Comparison of ENCODE assay signal across 11 cellular contexts in genomic region chr15:63019539-63020109, GRCh38. TPM values are rescaled to one million over a fixed set of nuclear protein-coding genes. Genes with fewer than 3 reads are reported as not detected.
DNase-seq lines count a peak whose midpoint lies in the region; ATAC-seq and TF ChIP-seq lines count a peak whose summit lies in the region.
"Had no signal": no experiment of that assay in that cellular context is flagged by ENCODE, and none has a peak within 500 bp of the region (broad histone marks: within the 10 kb centered on the region; RNA-seq: fewer than 3 reads in every experiment).

No MANE protein-coding gene starts in this region.

- H3K4me1 ChIP-seq in H9 (ENCODE audit: insufficient read depth, low read length) (no peaks in the 10 kb centered on the region; the same call in 1 of the 2 replicates), Panc1 (ENCODE audit: control insufficient read depth, insufficient read depth, low read length) (0 out of 2 replicates have a peak, but pooled peaks cover 2% of the 10 kb centered on the region), trophoblast cell (ENCODE audit: control insufficient read depth in 1 of 2, insufficient read depth in 2 of 2, low read length in 2 of 2) (peaks cover 30 to 48% of the 10 kb centered on the region in 2 experiments)

- POLR2A ChIA-PET in Panc1 (lab: Charles Lee) = no interaction called here

- H3K79me2 ChIP-seq in H9 (ENCODE audit: insufficient read depth, low read length) = no peaks in the 10 kb centered on the region
- H3K79me2 ChIP-seq in trophoblast cell (ENCODE audit: control insufficient read depth, insufficient read depth, low read length, poor library complexity) = peaks cover 12% of the 10 kb centered on the region

- H2BK120ac ChIP-seq in H9 (ENCODE audit: low read depth, low read length, poor library complexity, severe bottlenecking) = no peak overlapping the region
- peak overlapping the region; percentile 86 for H2BK120ac ChIP-seq in trophoblast cell (ENCODE audit: insufficient read depth, low read length, poor library complexity)

- H3K23ac ChIP-seq in H9 (ENCODE audit: insufficient read length, low read depth, low read length) = no peak overlapping the region
- no peak overlapping the region for H3K23ac ChIP-seq in trophoblast cell (ENCODE audit: low read length)

- H4K12ac ChIP-seq in trophoblast cell (ENCODE audit: low read depth, low read length) = no peak overlapping the region

- H3K56ac ChIP-seq in H9 (ENCODE audit: insufficient read length, low read depth, low read length) = no peak overlapping the region

- H3K9ac ChIP-seq in H9 (ENCODE audit: extremely low read depth, insufficient read length, low read length) (no peak overlapping the region), trophoblast cell (ENCODE audit: low read length) (no peak overlapping the region)

- H3K27me3 Mint-ChIP-seq in H9 (ENCODE audit: low read depth) = no peaks in the 10 kb centered on the region; the same call in 1 of the 2 replicates

- H3K27ac Mint-ChIP-seq in H9 = peak overlapping the region in 1 of 3 experiments; percentile 33; a peak in 1 of 7 replicates
- no peak overlapping the region for H3K27ac Mint-ChIP-seq in activated naive CD4-positive, alpha-beta T cell treated with anti-CD3 and anti-CD28 coated beads, Interleukin-2, amount 50 U/mL, for 72 hours

- H3K23me2 ChIP-seq in H9 (ENCODE audit: insufficient read length, low read depth, low read length, poor library complexity, severe bottlenecking) = no peaks in the 10 kb centered on the region

- H2BK12ac ChIP-seq in H9 (ENCODE audit: insufficient read length, low read depth, low read length) (no peak overlapping the region), trophoblast cell (ENCODE audit: low read length) (peak overlapping the region; percentile 80)

- no peak overlapping the region for H4K5ac ChIP-seq in H9 (ENCODE audit: insufficient read length, low read depth, low read length)

- no peaks in the 10 kb centered on the region for H3K9me3 Mint-ChIP-seq in H9
- H3K9me3 Mint-ChIP-seq in activated naive CD4-positive, alpha-beta T cell treated with anti-CD3 and anti-CD28 coated beads, Interleukin-2, amount 50 U/mL, for 72 hours = no peaks in the 10 kb centered on the region

- no peak overlapping the region for H3T11ph ChIP-seq in H9 (ENCODE audit: low read length)

- ATAC-seq in Panc1 (no peak; the same call in 1 of the 2 replicates), HG03571 (IDR thresholded peaks at IDR 0.05; ENCODE audit: unreplicated experiment) (no peak)
- ATAC-seq in activated naive CD4-positive, alpha-beta T cell treated with anti-CD3 and anti-CD28 coated beads, Interleukin-2, amount 50 U/mL, for 72 hours = no peak
- ATAC-seq: left colon had no signal

- H3K4ac ChIP-seq in H9 (ENCODE audit: low read depth, low read length) (no peak overlapping the region), trophoblast cell (ENCODE audit: low read depth, low read length) (no peak overlapping the region)

- DNase-seq in H9 (peak; percentile 74), Panc1 (ENCODE audit: low read depth, low spot score) (peak; percentile 61), epithelial cell of prostate (ENCODE audit: low read depth, low spot score) (peak; percentile 74), trophoblast cell (peak; percentile 97 to 99)
- no peak for DNase-seq in activated naive CD4-positive, alpha-beta T cell treated with anti-CD3 and anti-CD28 coated beads, Interleukin-2, amount 50 U/mL, for 72 hours (ENCODE audit: low spot score in 2 of 2)
- DNase-seq in activated T-cell treated with anti-CD3 and anti-CD28 coated beads, Interleukin-2, amount 50 U/mL, for 1 hour = no peak
- DNase-seq in activated CD4-positive, alpha-beta T cell treated with anti-CD3 and anti-CD28 coated beads for 1 hour = no peak
- DNase-seq: left colon; MM.1S; stimulated activated CD4-positive, alpha-beta T cell treated with anti-CD3 and anti-CD28 coated beads, Interleukin-2, amount 100 ng/mL, for 48 hours had no signal

- H3K27me3 ChIP-seq in H9 (ENCODE audit: insufficient read depth, low read length) (no peaks in the 10 kb centered on the region), Panc1 (ENCODE audit: control insufficient read depth, insufficient read depth, low read length) (no peaks in the 10 kb centered on the region), trophoblast cell (ENCODE audit: insufficient read depth, low read length) (no peaks in the 10 kb centered on the region)

- no peak overlapping the region for H3K27ac ChIP-seq in H9 (ENCODE audit: insufficient read length, low read depth, low read length)
- H3K27ac ChIP-seq in Panc1 (ENCODE audit: low read length) = no peak overlapping the region
- peak overlapping the region; percentile 27 for H3K27ac ChIP-seq in epithelial cell of prostate
- peak overlapping the region; percentile 98 for H3K27ac ChIP-seq in trophoblast cell (ENCODE audit: low read depth, low read length)

- no peaks in the 10 kb centered on the region for H3K36me3 Mint-ChIP-seq in H9 (ENCODE audit: insufficient read depth in 1 of 3, low read depth in 3 of 3)
- H3K36me3 Mint-ChIP-seq in activated naive CD4-positive, alpha-beta T cell treated with anti-CD3 and anti-CD28 coated beads, Interleukin-2, amount 50 U/mL, for 72 hours = no peaks in the 10 kb centered on the region

- H2BK5ac ChIP-seq in H9 (ENCODE audit: insufficient read length, low read length) (no peak overlapping the region), trophoblast cell (ENCODE audit: low read depth, low read length, poor library complexity) (peak overlapping the region; percentile 86)

- H4K91ac ChIP-seq in H9 (ENCODE audit: insufficient read length, low read depth, low read length) (no peak overlapping the region), trophoblast cell (ENCODE audit: low read depth, low read length) (peak overlapping the region; percentile 95)

- H2BK15ac ChIP-seq in H9 (ENCODE audit: low read depth, low read length) = no peak overlapping the region

- H3K14ac ChIP-seq in H9 (ENCODE audit: insufficient read depth, low read length) = no peak overlapping the region
- no peak overlapping the region for H3K14ac ChIP-seq in trophoblast cell (ENCODE audit: low read length)

- H3K4me2 ChIP-seq in H9 (ENCODE audit: insufficient read depth, insufficient read length, low read length) = no peak overlapping the region
- H3K4me2 ChIP-seq in trophoblast cell (ENCODE audit: low read length) = no peak overlapping the region

- H3K4me3 Mint-ChIP-seq in H9 = no peak overlapping the region

- intact Hi-C loops in Panc1 (cut with micrococcal nuclease; ENCODE audit: unreplicated experiment) = no loop called here

- no peaks in the 10 kb centered on the region for H3K9me3 ChIP-seq in H9 (ENCODE audit: control insufficient read depth, low read depth, low read length)
- H3K9me3 ChIP-seq in Panc1 (ENCODE audit: control insufficient read depth, insufficient read depth, low read depth, low read length) = no peaks in the 10 kb centered on the region
- H3K9me3 ChIP-seq in trophoblast cell (ENCODE audit: insufficient read depth, low read depth, low read length) = no peaks in the 10 kb centered on the region

- peak; percentile 19; the same call in 1 of the 3 replicates for TF ChIP-seq CTCF in H9 (conservative IDR thresholded peaks at IDR 0.05)
- TF ChIP-seq CTCF in Panc1 (IDR thresholded peaks at IDR 0.05) = no peak

- in situ Hi-C loops in Panc1 (cut with HindIII; ENCODE audit: low pct_unique_long_range_greater_than_20kb, low sequenced_read_pairs) = no loop called here

- H3K4me1 Mint-ChIP-seq in H9 = peaks cover 13 to 14% of the 10 kb centered on the region in 2 experiments

- H3K18ac ChIP-seq in H9 (ENCODE audit: insufficient read length, low read depth, low read length) = no peak overlapping the region
- no peak overlapping the region for H3K18ac ChIP-seq in trophoblast cell (ENCODE audit: low read length)

- H3K36me3 ChIP-seq in Panc1 (ENCODE audit: control insufficient read depth, insufficient read depth, low read length) = no peaks in the 10 kb centered on the region
- H3K36me3 ChIP-seq in trophoblast cell (ENCODE audit: control insufficient read depth in 1 of 2, insufficient read depth in 2 of 2, low read length in 2 of 2) = no peaks in the 10 kb centered on the region

- CTCF ChIA-PET in Panc1 (lab: Charles Lee) = no interaction called here

- H3K79me1 ChIP-seq in H9 (ENCODE audit: insufficient read depth, low read depth, low read length, poor library complexity, severe bottlenecking) = no peaks in the 10 kb centered on the region
- peaks cover 56% of the 10 kb centered on the region for H3K79me1 ChIP-seq in trophoblast cell (ENCODE audit: low read length)

- BruUV-seq in Panc1 (replicated peaks; lab: Mats Ljungman, UMichigan) = no TSS peak

- H4K8ac ChIP-seq in H9 (replicated peaks; ENCODE audit: insufficient read length, low read depth, low read length) (no peak overlapping the region), trophoblast cell (ENCODE audit: low read depth, low read length) (peak overlapping the region; percentile 37)

- H2AK5ac ChIP-seq in H9 (ENCODE audit: insufficient read length, low read length) (no peak overlapping the region), trophoblast cell (ENCODE audit: low read length) (no peak overlapping the region)

- H2BK20ac ChIP-seq in H9 (ENCODE audit: low read depth, low read length, poor library complexity, severe bottlenecking) = no peak overlapping the region

- H3K4me3 ChIP-seq in Panc1 (ENCODE audit: low read depth in 2 of 2, low read length in 2 of 2) (no peak overlapping the region), trophoblast cell (ENCODE audit: low read depth, low read length) (no peak overlapping the region)

- H2AFZ ChIP-seq in H9 (ENCODE audit: low read length) (no peak overlapping the region), trophoblast cell (ENCODE audit: insufficient read depth, low read length, poor library complexity) (no peak overlapping the region)

- H4K20me1 ChIP-seq in H9 (ENCODE audit: control insufficient read depth, insufficient read depth, insufficient read length) = no peaks in the 10 kb centered on the region

- WGBS in H9 (ENCODE audit: extremely low coverage, insufficient read length, low lambda C conversion rate) = no CpG with 5 or more reads among the region's 9 CpGs
- no CpG with 5 or more reads among the region's 9 CpGs for WGBS in trophoblast cell (ENCODE audit: extremely low coverage, insufficient coverage, insufficient read length)

RNA-seq across cellular contexts. Expression of gene TPM1, which starts 22.9 kb away (rescaled TPM):
- total RNA-seq in H9 (2021) (731 and 748 TPM in 2 replicates), Panc1 (2021; ENCODE audit: unreplicated experiment) (298 TPM)
- 243 TPM for polyA plus RNA-seq in Panc1 (2012; ENCODE audit: insufficient read length)
- 3,520 and 3,660 TPM in 2 replicates for polyA plus RNA-seq in trophoblast cell (2013)
- total RNA-seq in activated naive CD4-positive, alpha-beta T cell treated with anti-CD3 and anti-CD28 coated beads, Interleukin-2, amount 50 U/mL, for 72 hours = 1 to 10 TPM; 6.5 to 8.6 TPM

Comparison
In these comparisons a context has a peak if more than half of its experiments do, and no peak if none do; other contexts are left out.
1. DNase-seq: peak in H9 (single experiment), Panc1 (single experiment), epithelial cell of prostate (single experiment) and trophoblast cell (2 of 2); none in activated naive CD4-positive, alpha-beta T cell treated with anti-CD3 and anti-CD28 coated beads, Interleukin-2, amount 50 U/mL, for 72 hours (0 of 2), activated T-cell treated with anti-CD3 and anti-CD28 coated beads, Interleukin-2, amount 50 U/mL, for 1 hour (single experiment) and activated CD4-positive, alpha-beta T cell treated with anti-CD3 and anti-CD28 coated beads for 1 hour (single experiment).
2. H3K27ac ChIP-seq: peak in epithelial cell of prostate (single experiment) and trophoblast cell (single experiment); none in H9 (single experiment) and Panc1 (single experiment).
3. RNA of gene TPM1, which starts 22.9 kb away (total RNA-seq): 731 to 748 TPM in H9 and 298 TPM in Panc1 (single experiment); 6.5 to 8.6 TPM in activated naive CD4-positive, alpha-beta T cell treated with anti-CD3 and anti-CD28 coated beads, Interleukin-2, amount 50 U/mL, for 72 hours; every median in the first group is over 10 times any median in the second.